In genomic region chr22:37075822-37076433, GRCh38 we compare ENCODE assay signal across 1 cellular context.
A peak's percentile ranks its signal among the peaks of the same experiment; 100 is the strongest.
TF ChIP-seq lines count a peak whose summit lies in the region.

No MANE protein-coding gene starts in this region.

TF ChIP-seq in K562, 482 proteins besides CTCF, POLR2A, EP300 and RAD21:
- TF ChIP-seq, protein P1, sequence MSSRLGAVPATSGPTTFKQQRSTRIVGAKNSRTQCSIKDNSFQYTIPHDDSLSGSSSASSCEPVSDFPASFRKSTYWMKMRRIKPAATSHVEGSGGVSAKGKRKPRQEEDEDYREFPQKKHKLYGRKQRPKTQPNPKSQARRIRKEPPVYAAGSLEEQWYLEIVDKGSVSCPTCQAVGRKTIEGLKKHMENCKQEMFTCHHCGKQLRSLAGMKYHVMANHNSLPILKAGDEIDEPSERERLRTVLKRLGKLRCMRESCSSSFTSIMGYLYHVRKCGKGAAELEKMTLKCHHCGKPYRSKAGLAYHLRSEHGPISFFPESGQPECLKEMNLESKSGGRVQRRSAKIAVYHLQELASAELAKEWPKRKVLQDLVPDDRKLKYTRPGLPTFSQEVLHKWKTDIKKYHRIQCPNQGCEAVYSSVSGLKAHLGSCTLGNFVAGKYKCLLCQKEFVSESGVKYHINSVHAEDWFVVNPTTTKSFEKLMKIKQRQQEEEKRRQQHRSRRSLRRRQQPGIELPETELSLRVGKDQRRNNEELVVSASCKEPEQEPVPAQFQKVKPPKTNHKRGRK (tag; IDR thresholded peaks at IDR 0.05), result peak; percentile 83
- TF ChIP-seq ZNF263 (CRISPR knock-in tag; IDR thresholded peaks at IDR 0.05; ENCODE audit: borderline replicate concordance) (peak; percentile 92), KAT2B (IDR thresholded peaks at IDR 0.05; ENCODE audit: low read depth, low read length) (no peak), ILK (tag; IDR thresholded peaks at IDR 0.05; ENCODE audit: borderline replicate concordance, low read depth) (no peak)
